In genomic region chrX:99384594-99385374, GRCh38 we compare ENCODE assay signal across 8 cellular contexts.
"Had no signal": no experiment of that assay in that cellular context is flagged by ENCODE, and none has a peak within 500 bp of the region (broad histone marks: within the 10 kb centered on the region; RNA-seq: fewer than 3 reads in every experiment).

No MANE protein-coding gene starts in this region.

- H3K4me3 Mint-ChIP-seq: GM23338, HFFc6 had no signal

- H3K4me3 ChIP-seq: GM23338, HAP-1, K562 had no signal

- H3K9me3 ChIP-seq: HAP-1 had no signal

- DNase-seq: H7, HFFc6, IMR-90, KG1 had no signal

- H3K4me1 Mint-ChIP-seq: GM23338 had no signal

- H3K27ac ChIP-seq: HL-60 had no signal

- H3K9me3 Mint-ChIP-seq: HFFc6 had no signal

- H3K4me1 ChIP-seq: HAP-1 had no signal

- H3K27ac Mint-ChIP-seq: GM23338, HFFc6 had no signal

- FAIRE-seq: K562 had no signal

- H3K36me3 ChIP-seq: HAP-1 had no signal
